15 cellular contexts compared by ENCODE assay signal in genomic region chr14:22380511-22381455, GRCh38.
A peak's percentile ranks its signal among the peaks of the same experiment; 100 is the strongest.
DNase-seq lines count a peak whose midpoint lies in the region; ATAC-seq, FAIRE-seq and TF ChIP-seq lines count a peak whose summit lies in the region.
"Had no signal": no experiment of that assay in that cellular context is flagged by ENCODE, and none has a peak within 500 bp of the region (broad histone marks: within the 10 kb centered on the region; RNA-seq: fewer than 3 reads in every experiment).

No MANE protein-coding gene starts in this region.

- intact Hi-C loops in right cardiac atrium (cut with DNase I) (loop anchor here in 1 of 4 donors (10.0 kb wide), 1 partner anchor 474 kb away; no protein-coding TSS in a partner anchor), Right ventricle myocardium superior (cut with DNase I) (no loop called here), GM12878 (cut with micrococcal nuclease; ENCODE audit: unreplicated experiment) (loop anchor here (10.0 kb wide), 1 partner anchor 604 kb away; the partner anchor contains the start of gene AJUBA), stomach (cut with DNase I; ENCODE audit: low total_unique reads) (no loop called here)
- intact Hi-C loops in activated CD8-positive, alpha-beta T cell treated with anti-CD3 and anti-CD28 coated beads for 36 hours (cut with micrococcal nuclease) = no loop called here

- H4K20me1 ChIP-seq in GM12878 (ENCODE audit: control insufficient read depth, insufficient read depth) = no peaks in the 10 kb centered on the region

- H3K9me3 ChIP-seq in right cardiac atrium (ENCODE audit: control insufficient read depth, low read length) = no peaks in the 10 kb centered on the region
- no peaks in the 10 kb centered on the region for H3K9me3 ChIP-seq in GM12878 (replicated peaks; ENCODE audit: control insufficient read depth, insufficient read depth, low read length)
- H3K9me3 ChIP-seq in lung (ENCODE audit: control insufficient read depth in 2 of 2, insufficient read depth in 1 of 2, low read length in 1 of 2) = no peaks in the 10 kb centered on the region
- H3K9me3 ChIP-seq in stomach = no peaks in the 10 kb centered on the region
- H3K9me3 ChIP-seq: uterus had no signal

- H3K4me3 Mint-ChIP-seq in activated CD8-positive, alpha-beta T cell treated with anti-CD3 and anti-CD28 coated beads for 36 hours = no peak overlapping the region

- SMC1A ChIA-PET in GM12878 (lab: Charles Lee; ENCODE audit: uncharacterized antibody, unreplicated experiment) = interaction anchor here (0.7 to 22.6 kb wide), 30 partner anchors 9 to 508 kb away, joined by 3 to 912 read pairs (median 4); no protein-coding TSS in a partner anchor

- CTCF ChIA-PET in GM12878 (lab: Yijun Ruan, JAX) = interaction anchor here (0.7 to 7.8 kb wide), 34 partner anchors 8 to 279 kb away, joined by 3 to 142 read pairs (median 4); partner anchors contain the start of gene DAD1
- CTCF ChIA-PET in activated CD8-positive, alpha-beta T cell treated with anti-CD3 and anti-CD28 coated beads for 36 hours (lab: Charles Lee) = no interaction called here

- in situ Hi-C loops in GM12878 (cut with MboI) = loop anchor here (5.0 to 10.0 kb wide), 3 partner anchors 63 to 474 kb away; no protein-coding TSS in a partner anchor

- H3K79me2 ChIP-seq in GM12878 (ENCODE audit: control insufficient read depth, insufficient read depth, low read length) = no peaks in the 10 kb centered on the region

- no peaks in the 10 kb centered on the region for H3K36me3 Mint-ChIP-seq in activated CD8-positive, alpha-beta T cell treated with anti-CD3 and anti-CD28 coated beads for 36 hours (ENCODE audit: low read depth)

- no peaks in the 10 kb centered on the region for H3K4me1 Mint-ChIP-seq in activated CD8-positive, alpha-beta T cell treated with anti-CD3 and anti-CD28 coated beads for 36 hours (ENCODE audit: low read depth)

- no peak overlapping the region for H3K9ac ChIP-seq in GM12878 (ENCODE audit: control insufficient read depth, insufficient read depth, low read length)

- H3K27me3 ChIP-seq in right cardiac atrium (ENCODE audit: control insufficient read depth, insufficient read depth) (no peaks in the 10 kb centered on the region), GM12878 (replicated peaks in 1 of 2; ENCODE audit: control insufficient read depth in 2 of 2, insufficient read depth in 2 of 2, low read length in 1 of 2) (no peaks in the 10 kb centered on the region), lung (ENCODE audit: control insufficient read depth, insufficient read depth) (no peaks in the 10 kb centered on the region), stomach (no peaks in the 10 kb centered on the region)

- H3K4me2 ChIP-seq in GM12878 (ENCODE audit: control insufficient read depth, insufficient read depth) = 0 out of 2 replicates have a peak overlapping the region, but pooled peaks have one; percentile 20

- TF ChIP-seq EP300 in GM12878 (IDR thresholded peaks at IDR 0.05; ENCODE audit: borderline replicate concordance in 1 of 2, control insufficient read depth in 1 of 2, low read depth in 2 of 2, low read length in 2 of 2) (no peak), stomach (IDR thresholded peaks at IDR 0.05) (no peak)

- FAIRE-seq in GM12878 (lab: Jason Lieb, UNC) = no peak

- ATAC-seq in right cardiac atrium = peak; percentile 21 to 35
- no peak for ATAC-seq in Right ventricle myocardium superior (ENCODE audit: poor library complexity)
- ATAC-seq in GM12878 = no peak
- peak; percentile 44 for ATAC-seq in lung (ENCODE audit: insufficient read depth, low FRiP score)
- ATAC-seq in activated CD8-positive, alpha-beta T cell treated with anti-CD3 and anti-CD28 coated beads for 36 hours = no peak
- no peak for ATAC-seq in HG03095 (IDR thresholded peaks at IDR 0.05; ENCODE audit: unreplicated experiment)

- DNase-seq in right cardiac atrium = no peak
- no peak for DNase-seq in Right ventricle myocardium superior
- no peak for DNase-seq in GM12878 (ENCODE audit: low read depth, low spot score)
- no peak for DNase-seq in lung (ENCODE audit: low spot score)
- no peak for DNase-seq in activated CD8-positive, alpha-beta T cell treated with anti-CD3 and anti-CD28 coated beads for 36 hours
- DNase-seq in NAMALWA (ENCODE audit: low spot score) = no peak
- no peak for DNase-seq in stomach
- DNase-seq: activated CD4-positive, alpha-beta T cell treated with anti-CD3 and anti-CD28 coated beads, Interleukin-2, amount 50 U/mL, for 1 hour; activated gamma-delta T cell; central memory CD4-positive, alpha-beta T cell; NCI-H2171 treated with DMSO at 0.1 percent for 48 hours; occipital lobe; uterus had no signal

- no peak overlapping the region for H3K27ac Mint-ChIP-seq in activated CD8-positive, alpha-beta T cell treated with anti-CD3 and anti-CD28 coated beads for 36 hours

- TF ChIP-seq CTCF in GM12878 (IDR thresholded peaks at IDR 0.05 in 2 of 3, conservative IDR thresholded peaks at IDR 0.05 in 1 of 3; ENCODE audit: control insufficient read depth in 2 of 3, extremely low read depth in 1 of 3, insufficient read depth in 1 of 3, low read depth in 3 of 3, low read length in 3 of 3) (no peak), lung (IDR thresholded peaks at IDR 0.05; ENCODE audit: control extremely low read depth, extremely low read depth) (no peak), stomach (IDR thresholded peaks at IDR 0.05) (no peak)
- TF ChIP-seq CTCF in activated CD8-positive, alpha-beta T cell treated with anti-CD3 and anti-CD28 coated beads for 36 hours (IDR thresholded peaks at IDR 0.05) = no peak

- TF ChIP-seq POLR2A in GM12878 (IDR thresholded peaks at IDR 0.05; ENCODE audit: low read depth, low read length) = no peak
- no peak for TF ChIP-seq POLR2A in stomach (IDR thresholded peaks at IDR 0.05)

- H3K27ac ChIP-seq in right cardiac atrium (ENCODE audit: low read length) = no peak overlapping the region
- no peak overlapping the region for H3K27ac ChIP-seq in GM12878 (ENCODE audit: control insufficient read depth, insufficient read depth)
- peak overlapping the region in 1 of 2 donors; percentile 75 for H3K27ac ChIP-seq in lung (ENCODE audit: low read depth in 1 of 2, low read length in 1 of 2)
- H3K27ac ChIP-seq in stomach = peak overlapping the region in 2 of 5 donors; percentile 3 to 39
- H3K27ac ChIP-seq: epithelial cell of prostate, uterus had no signal

- H3K27me3 Mint-ChIP-seq in activated CD8-positive, alpha-beta T cell treated with anti-CD3 and anti-CD28 coated beads for 36 hours = no peaks in the 10 kb centered on the region

- RAD21 ChIA-PET in GM12878 (lab: Charles Lee; ENCODE audit: unreplicated experiment) = interaction anchor here (0.7 to 7.8 kb wide), 28 partner anchors 9 to 386 kb away, joined by 3 to 272 read pairs (median 4); partner anchors contain the start of gene OXA1L

- H3K36me3 ChIP-seq in GM12878 (ENCODE audit: control insufficient read depth in 2 of 2, insufficient read depth in 2 of 2, low read length in 1 of 2) (no peaks in the 10 kb centered on the region), lung (ENCODE audit: control insufficient read depth in 2 of 2, insufficient read depth in 2 of 2, low read length in 2 of 2) (no peaks in the 10 kb centered on the region), stomach (no peaks in the 10 kb centered on the region)
- H3K36me3 ChIP-seq: uterus had no signal

- peak overlapping the region; percentile 45 for H2AFZ ChIP-seq in GM12878 (ENCODE audit: control insufficient read depth, low read depth, low read length)

- no TSS peak for BruUV-seq in GM12878 (replicated peaks; lab: Mats Ljungman, UMichigan)

- H3K4me3 ChIP-seq in right cardiac atrium (ENCODE audit: low read length) (no peak overlapping the region), GM12878 (no peak overlapping the region), lung (no peak overlapping the region), stomach (no peak overlapping the region)
- H3K4me3 ChIP-seq: uterus had no signal

- TF ChIP-seq RAD21 in GM12878 (IDR thresholded peaks at IDR 0.05; ENCODE audit: insufficient read depth, low read depth, low read length) = no peak

- WGBS in right cardiac atrium = 66% methylated on average over 7 of the region's 7 CpGs
- WGBS in GM12878 (ENCODE audit: insufficient coverage, insufficient replicate concordance, low lambda C conversion rate, missing lambda C conversion rate) = 45% methylated on average over 7 of the region's 7 CpGs
- WGBS in lung, 2 donors = 51 to 70% methylated on average over 7 of the region's 7 CpGs
- WGBS in stomach, 5 donors = 40 to 58% (median 52%) methylated on average over 7 of the region's 7 CpGs

- H3K4me1 ChIP-seq in right cardiac atrium (ENCODE audit: control insufficient read depth, insufficient read depth, low read length) = no peaks in the 10 kb centered on the region
- peaks cover 39% of the 10 kb centered on the region for H3K4me1 ChIP-seq in GM12878 (ENCODE audit: control insufficient read depth, insufficient read depth, low read length)
- H3K4me1 ChIP-seq in lung (ENCODE audit: control insufficient read depth in 2 of 2, insufficient read depth in 2 of 2, low read length in 2 of 2) = peaks cover 0 to 3% of the 10 kb centered on the region in 2 donors
- H3K4me1 ChIP-seq in stomach = peaks cover 0 to 15% (median 11%) of the 10 kb centered on the region in 4 donors
- H3K4me1 ChIP-seq: uterus had no signal

- no peaks in the 10 kb centered on the region for H3K9me3 Mint-ChIP-seq in activated CD8-positive, alpha-beta T cell treated with anti-CD3 and anti-CD28 coated beads for 36 hours

- POLR2A ChIA-PET in GM12878 (lab: Charles Lee) = interaction anchor here (0.6 to 6.0 kb wide), 17 partner anchors 9 to 332 kb away, joined by 3 to 73 read pairs (median 3); no protein-coding TSS in a partner anchor
- POLR2A ChIA-PET in activated CD8-positive, alpha-beta T cell treated with anti-CD3 and anti-CD28 coated beads for 36 hours (lab: Charles Lee) = no interaction called here

TF ChIP-seq in GM12878, 131 proteins besides CTCF, POLR2A, EP300 and RAD21:
- TF ChIP-seq NR2C1 (IDR thresholded peaks at IDR 0.05) = peak; percentile 36; the same call in 1 of the 2 replicates
- TF ChIP-seq EED (IDR thresholded peaks at IDR 0.05; ENCODE audit: low read depth) = no peak
- TF ChIP-seq SPI1 (IDR thresholded peaks at IDR 0.05; ENCODE audit: borderline replicate concordance, insufficient read depth, low read depth, low read length) = peak; percentile 54
- TF ChIP-seq NR2F1 (conservative IDR thresholded peaks at IDR 0.05) = peak; percentile 77
TF ChIP-seq in GM12878: peak in this region for 3.

Comparison
In these comparisons a context has a peak if more than half of its experiments do, and no peak if none do; other contexts are left out.
1. ATAC-seq: peak in right cardiac atrium (2 of 2) and lung (single experiment); none in Right ventricle myocardium superior (single experiment), GM12878 (single experiment), activated CD8-positive, alpha-beta T cell treated with anti-CD3 and anti-CD28 coated beads for 36 hours (single experiment) and HG03095 (single experiment).